8 cellular contexts compared by ENCODE assay signal in the genomic region with DNA sequence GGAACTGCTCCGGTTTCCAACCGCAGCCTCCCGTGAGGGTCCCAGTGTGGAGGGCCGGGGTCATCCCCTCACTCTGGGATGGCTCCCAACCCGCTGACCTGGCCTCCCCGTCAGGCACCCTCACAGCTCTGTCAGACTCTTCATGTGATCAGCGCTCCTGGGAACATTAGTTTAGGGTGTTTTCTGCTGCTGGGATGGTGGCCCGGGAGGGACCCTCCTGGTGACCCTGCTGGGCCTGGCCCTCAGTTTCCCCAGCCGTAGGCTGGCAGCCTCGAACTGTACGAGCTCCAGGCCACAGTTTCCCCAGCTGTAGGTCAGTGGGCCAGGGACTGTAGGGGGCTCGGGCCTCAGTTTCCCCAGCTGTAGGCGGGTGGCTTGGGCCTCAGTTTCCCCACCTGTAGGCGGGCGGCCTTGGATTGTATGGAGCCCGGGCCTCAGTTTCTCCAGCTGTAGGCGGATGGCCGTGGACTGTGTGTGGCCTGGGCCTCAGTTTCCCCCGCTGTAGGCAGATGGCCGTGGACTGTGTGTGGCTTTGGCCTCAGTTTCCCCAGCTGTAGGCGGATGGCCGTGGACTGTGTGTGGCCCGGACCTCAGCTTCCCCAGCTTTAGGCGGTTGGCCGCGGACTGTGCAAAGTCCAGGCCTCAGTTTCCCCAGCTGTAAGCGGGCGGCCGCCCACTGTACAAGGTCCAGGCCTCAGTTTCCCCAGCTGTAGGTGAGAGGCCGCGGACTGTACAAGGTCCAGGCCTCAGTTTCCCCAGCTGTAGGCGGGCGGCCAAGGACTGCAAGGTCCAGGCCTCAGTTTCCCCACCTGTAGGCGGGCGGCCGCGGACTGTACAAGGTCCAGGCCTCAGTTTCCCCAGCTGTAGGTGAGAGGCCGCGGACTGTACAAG. TPM values are rescaled to one million over a fixed set of nuclear protein-coding genes. Genes with fewer than 3 reads are reported as not detected.
A peak's percentile ranks its signal among the peaks of the same experiment; 100 is the strongest.
DNase-seq lines count a peak whose midpoint lies in the region; ATAC-seq, FAIRE-seq and TF ChIP-seq lines count a peak whose summit lies in the region.

No MANE protein-coding gene starts in this region.

- H3K14ac ChIP-seq in H9 (ENCODE audit: insufficient read depth, low read length) = no peak overlapping the region

- H3K27me3 ChIP-seq in H9 (ENCODE audit: insufficient read depth, low read length) = no peaks in the 10 kb centered on the region
- H3K27me3 ChIP-seq in right cardiac atrium (ENCODE audit: control insufficient read depth, insufficient read depth) = no peaks in the 10 kb centered on the region
- no peaks in the 10 kb centered on the region for H3K27me3 ChIP-seq in small intestine (ENCODE audit: control insufficient read depth in 2 of 2, insufficient read depth in 2 of 2, low read length in 2 of 2)

- CTCF ChIA-PET in WTC11 (lab: Charles Lee) = interaction anchor here (0.5 to 1.1 kb wide), 2 partner anchors 25 to 381 kb away, joined by 3 to 4 read pairs; no protein-coding TSS in a partner anchor

- no peak overlapping the region for H3K4ac ChIP-seq in H9 (ENCODE audit: low read depth, low read length)

- H3K79me2 ChIP-seq in H9 (ENCODE audit: insufficient read depth, low read length) = peaks cover 28% of the 10 kb centered on the region

- H4K5ac ChIP-seq in H9 (ENCODE audit: insufficient read length, low read depth, low read length) = no peak overlapping the region

- H3K4me3 Mint-ChIP-seq in H9 = peak overlapping the region; percentile 35 to 74; a peak in 2 of 5 replicates
- H3K4me3 Mint-ChIP-seq in WTC11 = no peak overlapping the region

- peaks cover 0 to 2% of the 10 kb centered on the region in 2 donors for H3K36me3 ChIP-seq in small intestine (ENCODE audit: control insufficient read depth in 2 of 2, insufficient read depth in 2 of 2, low read length in 2 of 2)

- DNase-seq in H9 (peak; percentile 28), WTC11 (ENCODE audit: low spot score) (no peak), right cardiac atrium (peak; percentile 40 to 73 (median 70)), small intestine (no peak), hepatic stellate cell (ENCODE audit: low spot score) (no peak), NCI-H1930 (lab: John Stamatoyannopoulos, UW) (no peak)

- WGBS in H9 (ENCODE audit: extremely low coverage, insufficient read length, low lambda C conversion rate) = no CpG with 5 or more reads among the region's 39 CpGs
- 79% methylated on average over 39 of the region's 39 CpGs for WGBS in right cardiac atrium
- 74 to 84% (median 80%) methylated on average over 35 to 39 of the region's 39 CpGs for WGBS in small intestine, 3 donors

- no peak overlapping the region for H3K56ac ChIP-seq in H9 (ENCODE audit: insufficient read length, low read depth, low read length)

- H3K4me1 Mint-ChIP-seq in H9 = peaks cover 24 to 34% of the 10 kb centered on the region in 2 experiments
- peaks cover 35% of the 10 kb centered on the region for H3K4me1 Mint-ChIP-seq in WTC11

- peaks cover 3% of the 10 kb centered on the region for H3K79me1 ChIP-seq in H9 (ENCODE audit: insufficient read depth, low read depth, low read length, poor library complexity, severe bottlenecking)

- no peak overlapping the region for H2BK15ac ChIP-seq in H9 (ENCODE audit: low read depth, low read length)

- H4K20me1 ChIP-seq in H9 (ENCODE audit: control insufficient read depth, insufficient read depth, insufficient read length) = peaks cover 4% of the 10 kb centered on the region

- H3K18ac ChIP-seq in H9 (ENCODE audit: insufficient read length, low read depth, low read length) = no peak overlapping the region

- H3T11ph ChIP-seq in H9 (ENCODE audit: low read length) = no peak overlapping the region

- FAIRE-seq in small intestine (lab: Jason Lieb, UNC) = no peak

- H3K4me1 ChIP-seq in H9 (ENCODE audit: insufficient read depth, low read length) (no peaks in the 10 kb centered on the region; the same call in 1 of the 2 replicates), right cardiac atrium (ENCODE audit: control insufficient read depth, insufficient read depth, low read length) (peaks cover 11% of the 10 kb centered on the region), small intestine (ENCODE audit: control insufficient read depth in 2 of 2, insufficient read depth in 1 of 2, low read depth in 1 of 2, low read length in 1 of 2) (peaks cover 6 to 10% of the 10 kb centered on the region in 2 donors)

- H3K4me3 ChIP-seq in right cardiac atrium (ENCODE audit: low read length) (peak overlapping the region; percentile 61), small intestine (ENCODE audit: low read depth in 1 of 2, low read length in 2 of 2) (peak overlapping the region; percentile 60 to 63)

- no peak overlapping the region for H4K91ac ChIP-seq in H9 (ENCODE audit: insufficient read length, low read depth, low read length)

- no peak overlapping the region for H3K23ac ChIP-seq in H9 (ENCODE audit: insufficient read length, low read depth, low read length)

- H3K27ac Mint-ChIP-seq in H9 (no peak overlapping the region), WTC11 (no peak overlapping the region)

- H3K27ac ChIP-seq in H9 (ENCODE audit: insufficient read length, low read depth, low read length) (no peak overlapping the region), right cardiac atrium (ENCODE audit: low read length) (no peak overlapping the region), small intestine (ENCODE audit: low read depth in 1 of 2, low read length in 1 of 2) (no peak overlapping the region)

- no peak overlapping the region for H2AK5ac ChIP-seq in H9 (ENCODE audit: insufficient read length, low read length)

- H3K4me2 ChIP-seq in H9 (ENCODE audit: insufficient read depth, insufficient read length, low read length) = no peak overlapping the region

- intact Hi-C loops in right cardiac atrium (cut with DNase I) = no loop called here

- H3K9me3 ChIP-seq in H9 (ENCODE audit: control insufficient read depth, low read depth, low read length) = no peaks in the 10 kb centered on the region
- H3K9me3 ChIP-seq in right cardiac atrium (ENCODE audit: control insufficient read depth, low read length) = no peaks in the 10 kb centered on the region
- no peaks in the 10 kb centered on the region for H3K9me3 ChIP-seq in small intestine (ENCODE audit: control insufficient read depth, low read depth)

- H2BK20ac ChIP-seq in H9 (ENCODE audit: low read depth, low read length, poor library complexity, severe bottlenecking) = no peak overlapping the region

- no peak overlapping the region for H2BK12ac ChIP-seq in H9 (ENCODE audit: insufficient read length, low read depth, low read length)

- H3K23me2 ChIP-seq in H9 (ENCODE audit: insufficient read length, low read depth, low read length, poor library complexity, severe bottlenecking) = peaks cover 9% of the 10 kb centered on the region

- peaks cover 21 to 25% (median 25%) of the 10 kb centered on the region in 3 experiments; a peak in 6 of 7 replicates for H3K36me3 Mint-ChIP-seq in H9 (ENCODE audit: insufficient read depth in 1 of 3, low read depth in 3 of 3)
- H3K36me3 Mint-ChIP-seq in WTC11 = peaks cover 20% of the 10 kb centered on the region

- H4K8ac ChIP-seq in H9 (replicated peaks; ENCODE audit: insufficient read length, low read depth, low read length) = no peak overlapping the region

- ATAC-seq in WTC11 = no peak
- no peak for ATAC-seq in right cardiac atrium
- no peak for ATAC-seq in GM19395 (IDR thresholded peaks at IDR 0.05; ENCODE audit: unreplicated experiment)
- no peak for ATAC-seq in GM18873 (IDR thresholded peaks at IDR 0.05; ENCODE audit: low FRiP score, unreplicated experiment)

- no peak overlapping the region for H2BK120ac ChIP-seq in H9 (ENCODE audit: low read depth, low read length, poor library complexity, severe bottlenecking)

- H3K27me3 Mint-ChIP-seq in H9 (ENCODE audit: low read depth) (no peaks in the 10 kb centered on the region), WTC11 (ENCODE audit: low read depth) (no peaks in the 10 kb centered on the region)

- no peaks in the 10 kb centered on the region; a peak in 1 of 5 replicates for H3K9me3 Mint-ChIP-seq in H9
- no peaks in the 10 kb centered on the region for H3K9me3 Mint-ChIP-seq in WTC11

- no peak overlapping the region for H2BK5ac ChIP-seq in H9 (ENCODE audit: insufficient read length, low read length)

- POLR2A ChIA-PET in WTC11 (lab: Charles Lee) = interaction anchor here (1.4 kb wide), 1 partner anchor 12 kb away, joined by 5 read pairs; no protein-coding TSS in a partner anchor

- TF ChIP-seq CTCF in H9 (conservative IDR thresholded peaks at IDR 0.05) (no peak), WTC11 (IDR thresholded peaks at IDR 0.05) (no peak)

- no peak overlapping the region for H2AFZ ChIP-seq in H9 (ENCODE audit: low read length)

- no peak overlapping the region for H3K9ac ChIP-seq in H9 (ENCODE audit: extremely low read depth, insufficient read length, low read length)

RNA-seq across cellular contexts. Expression of a gene that starts 1.3 kb away (rescaled TPM):
- total RNA-seq in H9 (2021) (712 and 748 TPM in 2 replicates), WTC11 (2021) (663 to 692 TPM (median 680 TPM) in 3 replicates), right cardiac atrium (100 to 1,000 TPM in 1 of 4 donors, 10 to 100 TPM in 3; 67.5 to 119 (median 82.3) TPM)
- polyA plus RNA-seq in right cardiac atrium (42.9 TPM), small intestine (100 to 1,000 TPM; 109 to 149 (median 131) TPM)

RNA-seq across cellular contexts. Expression of a gene that starts 25.8 kb away (rescaled TPM):
- 57.9 and 61.2 TPM in 2 replicates for total RNA-seq in H9 (2021)
- total RNA-seq in WTC11 (2021) = 60.6 to 86.8 TPM (median 83.9 TPM) in 3 replicates
- not detected for total RNA-seq in right cardiac atrium
- polyA plus RNA-seq in right cardiac atrium = 0.05 TPM
- under 1 TPM in 1 of 3 donors, not detected in 2; 0.57 TPM for polyA plus RNA-seq in small intestine

RNA-seq across cellular contexts. Expression of a gene that starts 31.7 kb away (rescaled TPM):
- total RNA-seq in H9 (2021) (0.77 and 1.6 TPM in 2 replicates), WTC11 (2021) (1.2 to 3.3 TPM (median 2.5 TPM) in 3 replicates), right cardiac atrium (not detected)
- polyA plus RNA-seq in right cardiac atrium (0.11 TPM), small intestine (not detected)

RNA-seq across cellular contexts. Expression of a gene that starts 44.9 kb away (rescaled TPM):
- total RNA-seq in H9 (2021) = 0.31 TPM in 1 of 2 replicates, not detected in the other
- total RNA-seq in WTC11 (2021) = 0.53 to 0.82 TPM (median 0.61 TPM) in 3 replicates
- not detected for total RNA-seq in right cardiac atrium
- polyA plus RNA-seq in right cardiac atrium = not detected
- not detected for polyA plus RNA-seq in small intestine

RNA-seq across cellular contexts. Expression of a gene that starts 45.0 kb away (rescaled TPM):
- total RNA-seq in H9 (2021) (0.44 and 0.83 TPM in 2 replicates), WTC11 (2021) (0.66 to 0.78 TPM (median 0.70 TPM) in 3 replicates), right cardiac atrium (under 1 TPM in 1 of 4 donors, not detected in 3; 0.22 TPM)
- polyA plus RNA-seq in right cardiac atrium (0.02 TPM), small intestine (100 to 1,000 TPM; 189 to 644 (median 550) TPM)

Comparison
In these comparisons a context has a peak if more than half of its experiments do, and no peak if none do; other contexts are left out.
1. DNase-seq: peak in H9 (single experiment) and right cardiac atrium (3 of 3); none in WTC11 (single experiment), small intestine (single experiment), hepatic stellate cell (single experiment) and NCI-H1930 (0 of 2).
2. RNA of a gene that starts 25.8 kb away (total RNA-seq): 60.6 to 86.8 TPM in WTC11 and 57.9 to 61.2 TPM in H9; not detected in right cardiac atrium; every median in the first group is over 10 times any median in the second.